Comparison of ENCODE assay signal across 12 cellular contexts in the genomic region with DNA sequence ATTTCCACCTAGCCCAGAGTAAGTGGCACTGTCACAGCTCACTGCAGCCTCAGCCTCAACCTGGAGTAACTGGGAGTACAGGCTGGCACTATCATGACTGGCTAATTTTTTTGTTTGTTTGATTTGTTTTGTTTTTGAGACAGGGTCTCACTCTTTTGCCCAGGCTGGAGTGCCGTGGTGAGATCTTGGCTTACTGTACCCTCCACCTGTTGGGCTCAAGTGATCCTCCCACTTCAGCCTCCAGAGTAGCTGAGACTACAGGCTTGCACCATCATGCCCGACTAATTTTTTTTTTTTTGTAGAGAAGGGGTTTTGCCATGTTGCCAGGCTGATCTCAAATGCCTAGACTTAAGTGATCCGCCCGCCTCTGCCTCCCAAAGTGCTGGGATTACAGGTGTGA. TPM values are rescaled to one million over a fixed set of nuclear protein-coding genes. Genes with fewer than 3 reads are reported as not detected.
DNase-seq lines count a peak whose midpoint lies in the region; TF ChIP-seq lines count a peak whose summit lies in the region.
"Had no signal": no experiment of that assay in that cellular context is flagged by ENCODE, and none has a peak within 500 bp of the region (broad histone marks: within the 10 kb centered on the region; RNA-seq: fewer than 3 reads in every experiment).

No MANE protein-coding gene starts in this region.

- peak overlapping the region; percentile 26 for H3K4me3 Mint-ChIP-seq in activated CD4-positive, alpha-beta memory T cell treated with anti-CD3 and anti-CD28 coated beads, Interleukin-2, amount 10 ng/mL, durations not matched to agents 7 days and 5 days
- no peak overlapping the region for H3K4me3 Mint-ChIP-seq in activated CD4-positive, alpha-beta memory T cell treated with anti-CD3 and anti-CD28 coated beads for 36 hours
- peak overlapping the region; percentile 94 for H3K4me3 Mint-ChIP-seq in endodermal cell

- H3K4me3 ChIP-seq in NB4 (ENCODE audit: low read depth, low read length): peak overlapping the region; percentile 98
- H3K4me3 ChIP-seq in endodermal cell (ENCODE audit: low read length): peak overlapping the region; percentile 100
- peak overlapping the region; percentile 92 for H3K4me3 ChIP-seq in skeletal muscle cell (ENCODE audit: low read depth, low read length)
- H3K4me3 ChIP-seq in tibial nerve: no peak overlapping the region
- H3K4me3 ChIP-seq in lower leg skin (ENCODE audit: low read depth, poor library complexity, severe bottlenecking): no peak overlapping the region

- no peak for TF ChIP-seq EP300 in tibial nerve (IDR thresholded peaks at IDR 0.05)

- H3K27ac ChIP-seq in endodermal cell (ENCODE audit: low read depth, low read length) (no peak overlapping the region), tibial nerve (no peak overlapping the region)

- H3K4me1 ChIP-seq in endodermal cell (ENCODE audit: control insufficient read depth, insufficient read depth, low read length) (peaks cover 5% of the 10 kb centered on the region), tibial nerve (peaks cover 0 to 19% (median 6%) of the 10 kb centered on the region in 4 donors)

- no peaks in the 10 kb centered on the region for H3K27me3 Mint-ChIP-seq in activated CD4-positive, alpha-beta memory T cell treated with anti-CD3 and anti-CD28 coated beads, Interleukin-2, amount 10 ng/mL, durations not matched to agents 7 days and 5 days
- no peaks in the 10 kb centered on the region for H3K27me3 Mint-ChIP-seq in activated CD4-positive, alpha-beta memory T cell treated with anti-CD3 and anti-CD28 coated beads for 36 hours
- H3K27me3 Mint-ChIP-seq in endodermal cell (ENCODE audit: insufficient read depth): no peaks in the 10 kb centered on the region
- H3K27me3 Mint-ChIP-seq: T-cell had no signal

- H3K36me3 ChIP-seq in endodermal cell (ENCODE audit: control insufficient read depth, insufficient read depth, low read length) (peaks cover 8% of the 10 kb centered on the region), tibial nerve (no peaks in the 10 kb centered on the region)

- 93 to 100% methylated on average over 3 to 4 of the region's 4 CpGs for WGBS in endodermal cell (ENCODE audit: insufficient coverage in 1 of 2, insufficient read length in 1 of 2), 2 experiments
- WGBS in tibial nerve, 2 donors: 93% methylated on average over 4 of the region's 4 CpGs
- 73 to 84% methylated on average over 4 of the region's 4 CpGs for WGBS in lower leg skin, 2 donors

- peaks cover 30% of the 10 kb centered on the region for H3K4me1 Mint-ChIP-seq in activated CD4-positive, alpha-beta memory T cell treated with anti-CD3 and anti-CD28 coated beads, Interleukin-2, amount 10 ng/mL, durations not matched to agents 7 days and 5 days
- H3K4me1 Mint-ChIP-seq in activated CD4-positive, alpha-beta memory T cell treated with anti-CD3 and anti-CD28 coated beads for 36 hours (ENCODE audit: low read depth): peaks cover 14% of the 10 kb centered on the region
- peaks cover 32% of the 10 kb centered on the region for H3K4me1 Mint-ChIP-seq in endodermal cell

- no peak overlapping the region for H3K27ac Mint-ChIP-seq in activated CD4-positive, alpha-beta memory T cell treated with anti-CD3 and anti-CD28 coated beads, Interleukin-2, amount 10 ng/mL, durations not matched to agents 7 days and 5 days
- no peak overlapping the region for H3K27ac Mint-ChIP-seq in activated CD4-positive, alpha-beta memory T cell treated with anti-CD3 and anti-CD28 coated beads for 36 hours
- no peak overlapping the region for H3K27ac Mint-ChIP-seq in endodermal cell

- CTCF ChIA-PET in activated CD4-positive, alpha-beta memory T cell treated with anti-CD3 and anti-CD28 coated beads, Interleukin-2, amount 10 ng/mL, durations not matched to agents 7 days and 5 days (lab: Charles Lee): interaction anchor here (0.7 to 3.7 kb wide), 9 partner anchors 8 to 462 kb away, joined by 3 to 12 read pairs (median 6); partner anchors contain the start of gene TMCO1
- CTCF ChIA-PET in activated CD4-positive, alpha-beta memory T cell treated with anti-CD3 and anti-CD28 coated beads for 36 hours (lab: Charles Lee): interaction anchor here (0.6 to 1.7 kb wide), 3 partner anchors 42 to 74 kb away, joined by 3 to 7 read pairs (median 3); no protein-coding TSS in a partner anchor

- H3K9me3 Mint-ChIP-seq in activated CD4-positive, alpha-beta memory T cell treated with anti-CD3 and anti-CD28 coated beads, Interleukin-2, amount 10 ng/mL, durations not matched to agents 7 days and 5 days: no peaks in the 10 kb centered on the region
- no peaks in the 10 kb centered on the region for H3K9me3 Mint-ChIP-seq in activated CD4-positive, alpha-beta memory T cell treated with anti-CD3 and anti-CD28 coated beads for 36 hours
- H3K9me3 Mint-ChIP-seq in endodermal cell: no peaks in the 10 kb centered on the region
- H3K9me3 Mint-ChIP-seq: T-cell had no signal

- peaks cover 8% of the 10 kb centered on the region for H3K36me3 Mint-ChIP-seq in activated CD4-positive, alpha-beta memory T cell treated with anti-CD3 and anti-CD28 coated beads, Interleukin-2, amount 10 ng/mL, durations not matched to agents 7 days and 5 days (ENCODE audit: low read depth)
- H3K36me3 Mint-ChIP-seq in activated CD4-positive, alpha-beta memory T cell treated with anti-CD3 and anti-CD28 coated beads for 36 hours: peaks cover 7% of the 10 kb centered on the region
- H3K36me3 Mint-ChIP-seq in endodermal cell (ENCODE audit: low read depth): peaks cover 12% of the 10 kb centered on the region
- H3K36me3 Mint-ChIP-seq: T-cell had no signal

- no peak for DNase-seq in activated CD4-positive, alpha-beta memory T cell treated with anti-CD3 and anti-CD28 coated beads, Interleukin-2, amount 10 ng/mL, durations not matched to agents 7 days and 5 days
- DNase-seq in activated CD4-positive, alpha-beta memory T cell treated with anti-CD3 and anti-CD28 coated beads for 36 hours: no peak
- DNase-seq in NB4 (ENCODE audit: low read depth): no peak
- no peak for DNase-seq in endodermal cell
- no peak for DNase-seq in skeletal muscle cell (ENCODE audit: low read depth)
- DNase-seq in tibial nerve (ENCODE audit: low spot score in 2 of 2): no peak
- no peak for DNase-seq in HuH-7.5 (ENCODE audit: low spot score)
- no peak for DNase-seq in lower leg skin (ENCODE audit: low spot score in 2 of 2)
- DNase-seq: activated effector memory CD4-positive, alpha-beta T cell treated with Interleukin-2 at 50 U/mL for 16 hours; kidney; NCI-H2081; T-cell had no signal

- H3K9ac ChIP-seq in endodermal cell (ENCODE audit: extremely low read depth, low read length, poor library complexity, severe bottlenecking): peak overlapping the region; percentile 92

- H3K9me3 ChIP-seq in endodermal cell (ENCODE audit: control insufficient read depth, low read length) (no peaks in the 10 kb centered on the region), tibial nerve (no peaks in the 10 kb centered on the region)

- TF ChIP-seq POLR2A in NB4 (IDR thresholded peaks at IDR 0.05; ENCODE audit: extremely low read depth, insufficient read length) (no peak), tibial nerve (IDR thresholded peaks at IDR 0.05) (no peak), lower leg skin (IDR thresholded peaks at IDR 0.05) (no peak)

- intact Hi-C loops in activated CD4-positive, alpha-beta memory T cell treated with anti-CD3 and anti-CD28 coated beads for 36 hours (cut with micrococcal nuclease): loop anchor here (2.0 kb wide), 2 partner anchors 41 to 199 kb away; partner anchors contain the start of gene MGST3
- intact Hi-C loops in lower leg skin (cut with DNase I; ENCODE audit: low total_unique reads): no loop called here

- H3K27me3 ChIP-seq in endodermal cell (ENCODE audit: control insufficient read depth, insufficient read depth, low read length, poor library complexity, severe bottlenecking): no peaks in the 10 kb centered on the region
- no peaks in the 10 kb centered on the region for H3K27me3 ChIP-seq in tibial nerve

- POLR2A ChIA-PET in activated CD4-positive, alpha-beta memory T cell treated with anti-CD3 and anti-CD28 coated beads, Interleukin-2, amount 10 ng/mL, durations not matched to agents 7 days and 5 days (lab: Charles Lee): interaction anchor here (1.0 to 5.9 kb wide), 10 partner anchors 9 to 132 kb away, joined by 3 to 60 read pairs (median 6); partner anchors contain the start of genes ALDH9A1 and TMCO1
- POLR2A ChIA-PET in activated CD4-positive, alpha-beta memory T cell treated with anti-CD3 and anti-CD28 coated beads for 36 hours (lab: Charles Lee): interaction anchor here (1.2 to 2.6 kb wide), 5 partner anchors 12 to 132 kb away, joined by 3 to 14 read pairs (median 13); partner anchors contain the start of genes ALDH9A1 and TMCO1

- TF ChIP-seq CTCF in NB4 (IDR thresholded peaks at IDR 0.05; ENCODE audit: low read depth, low read length) (no peak), endodermal cell (conservative IDR thresholded peaks at IDR 0.05) (no peak), tibial nerve (IDR thresholded peaks at IDR 0.05) (no peak), lower leg skin (IDR thresholded peaks at IDR 0.05) (no peak)

RNA-seq across cellular contexts. Expression of gene UCK2, which starts 2.5 kb away (rescaled TPM):
- total RNA-seq in activated CD4-positive, alpha-beta memory T cell treated with anti-CD3 and anti-CD28 coated beads, Interleukin-2, amount 10 ng/mL, durations not matched to agents 7 days and 5 days: 10 to 100 TPM; 32.1 to 34.4 TPM
- total RNA-seq in activated CD4-positive, alpha-beta memory T cell treated with anti-CD3 and anti-CD28 coated beads for 36 hours: 10 to 100 TPM; 60.1 to 61.8 TPM
- total RNA-seq in endodermal cell (10 to 100 TPM; 65.8 to 73.6 TPM), tibial nerve (10 to 100 TPM; 29.7 to 36.0 (median 33.8) TPM), lower leg skin (10 to 100 TPM; 40.3 to 47.8 (median 42.2) TPM)
- 56.3 TPM for polyA plus RNA-seq in endodermal cell (2013, experiment 1 of 2)
- polyA plus RNA-seq in endodermal cell (2013, experiment 2 of 2): 54.6 TPM

Comparison
In these comparisons a context has a peak if more than half of its experiments do, and no peak if none do; other contexts are left out.
1. H3K4me3 ChIP-seq: peak in NB4 (single experiment), endodermal cell (single experiment) and skeletal muscle cell (single experiment); none in tibial nerve (0 of 4) and lower leg skin (single experiment).